ENCODE assay signal across 9 cellular contexts in the genomic region with DNA sequence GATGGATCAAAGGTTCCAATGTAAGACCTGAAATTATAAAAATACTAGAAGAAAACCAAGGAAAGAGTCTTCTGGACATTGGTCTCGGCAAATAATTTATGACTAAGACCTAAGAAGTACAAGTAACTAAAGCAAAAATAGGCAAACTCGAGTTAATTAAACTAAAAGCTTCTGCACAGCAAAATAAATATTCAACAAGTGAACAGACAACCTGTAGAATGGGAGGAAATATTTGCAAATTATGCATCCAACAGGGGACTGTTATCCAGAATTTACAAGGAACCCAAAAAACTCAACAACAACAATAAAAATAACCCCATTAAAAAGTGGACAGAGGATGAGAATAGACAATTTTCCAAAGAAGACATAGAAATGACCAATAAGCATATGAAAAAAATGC. TPM values are rescaled to one million over a fixed set of nuclear protein-coding genes. Genes with fewer than 3 reads are reported as not detected.
"Had no signal": no experiment of that assay in that cellular context is flagged by ENCODE, and none has a peak within 500 bp of the region (broad histone marks: within the 10 kb centered on the region; RNA-seq: fewer than 3 reads in every experiment).

No MANE protein-coding gene starts in this region.

- H3K27ac ChIP-seq: HL-60, KMS-11 had no signal

- FAIRE-seq: HepG2, HTR-8/SVneo, K562 had no signal

- DNase-seq: IMR-90, KBM-7, KG1 had no signal

- H3K4me3 ChIP-seq: K562 had no signal

- H3K9ac ChIP-seq: KMS-11 had no signal

RNA-seq across cellular contexts. Expression of a gene that starts 9.7 kb away (rescaled TPM):
- total RNA-seq: HT-29 had no signal
